Comparison of ENCODE assay signal across 8 cellular contexts in genomic region chr3:69425249-69425648, GRCh38. TPM values are rescaled to one million over a fixed set of nuclear protein-coding genes. Genes with fewer than 3 reads are reported as not detected.
DNase-seq lines count a peak whose midpoint lies in the region; ATAC-seq, FAIRE-seq and TF ChIP-seq lines count a peak whose summit lies in the region.

No MANE protein-coding gene starts in this region.

- POLR2A ChIA-PET in SK-N-SH (lab: Yijun Ruan, JAX), result no interaction called here

- 10% methylated on average over 4 of the region's 4 CpGs for whole genome bisulfite sequencing in SK-N-SH (ENCODE audit: low lambda C conversion rate)
- WGBS in pancreas, 2 donors, result 43 to 44% methylated on average over 4 of the region's 4 CpGs

- DNase-seq in SK-N-SH (peak; percentile 29), erythroblast (lab: John Stamatoyannopoulos, UW) (peak; percentile 11 to 22), pancreas (no peak), omental fat pad (ENCODE audit: low spot score) (no peak), NCI-H128 (lab: John Stamatoyannopoulos, UW; ENCODE audit: unreplicated experiment) (no peak)

- no peaks in the 10 kb centered on the region for H3K27me3 ChIP-seq in SK-N-SH (ENCODE audit: insufficient read depth)
- H3K27me3 ChIP-seq in pancreas, result no peaks in the 10 kb centered on the region

- H3K9me3 ChIP-seq in SK-N-SH (no peaks in the 10 kb centered on the region), pancreas (no peaks in the 10 kb centered on the region)

- CTCF ChIA-PET in SK-N-SH (lab: Yijun Ruan, JAX), result interaction anchor here (0.9 to 8.4 kb wide), 22 partner anchors 8 to 307 kb away, joined by 3 to 88 read pairs (median 6); partner anchors contain the start of gene FRMD4B

- H3K4me3 ChIP-seq in SK-N-SH (ENCODE audit: low read depth in 2 of 2, low read length in 1 of 2) (no peak overlapping the region), pancreas (no peak overlapping the region)

- FAIRE-seq in pancreas (lab: Jason Lieb, UNC), result no peak

- no peak for TF ChIP-seq POLR2A in erythroblast (IDR thresholded peaks at IDR 0.05; ENCODE audit: low read length)

- intact Hi-C loops in pancreas (cut with DNase I), result no loop called here

- no peak overlapping the region for H3K4me2 ChIP-seq in SK-N-SH

- H3K27ac ChIP-seq in C4-2B (no peak overlapping the region), SK-N-SH (ENCODE audit: low read depth in 2 of 2, low read length in 1 of 2) (no peak overlapping the region), pancreas (no peak overlapping the region)

- peak; percentile 81 for TF ChIP-seq RAD21 in SK-N-SH (IDR thresholded peaks at IDR 0.05; ENCODE audit: low read length)

- H3K4me1 ChIP-seq in SK-N-SH (ENCODE audit: control insufficient read depth in 1 of 2, insufficient read depth in 2 of 2, low read depth in 1 of 2, low read length in 1 of 2) (peaks cover 12 to 23% of the 10 kb centered on the region in 2 experiments; a peak in 3 of 4 replicates), pancreas (no peaks in the 10 kb centered on the region)

- H3K9me2 ChIP-seq in SK-N-SH, result no peaks in the 10 kb centered on the region

- TF ChIP-seq CTCF in C4-2B (conservative IDR thresholded peaks at IDR 0.05) (peak; percentile 70), SK-N-SH (IDR thresholded peaks at IDR 0.05) (peak; percentile 82), pancreas (IDR thresholded peaks at IDR 0.05) (peak in 1 of 4 donors; percentile 18), omental fat pad (IDR thresholded peaks at IDR 0.05) (no peak)

- H4K20me1 ChIP-seq in SK-N-SH (ENCODE audit: insufficient read depth), result no peaks in the 10 kb centered on the region

- H3K9ac ChIP-seq in SK-N-SH, result no peak overlapping the region

- peaks cover 31% of the 10 kb centered on the region for H3F3A ChIP-seq in SK-N-SH (replicated peaks; ENCODE audit: insufficient read depth)

- no peak overlapping the region for H2AFZ ChIP-seq in SK-N-SH (ENCODE audit: low read depth)

- no peaks in the 10 kb centered on the region for H3K79me2 ChIP-seq in SK-N-SH (ENCODE audit: insufficient read depth)

- ATAC-seq in GM18867 (IDR thresholded peaks at IDR 0.05; ENCODE audit: unreplicated experiment) (peak; percentile 89), HG03103 (IDR thresholded peaks at IDR 0.05; ENCODE audit: low read depth, unreplicated experiment) (peak; percentile 92), pancreas (peak in 3 of 4 donors; percentile 59 to 67 (median 65)), omental fat pad (ENCODE audit: low FRiP score) (no peak)

- H3K36me3 ChIP-seq in SK-N-SH (replicated peaks in 1 of 2; ENCODE audit: control insufficient read depth in 1 of 2, insufficient read depth in 2 of 2, low read length in 1 of 2) (no peaks in the 10 kb centered on the region), pancreas (no peaks in the 10 kb centered on the region)

- TF ChIP-seq EP300 in SK-N-SH (IDR thresholded peaks at IDR 0.05; ENCODE audit: borderline replicate concordance in 1 of 2, low read depth in 1 of 2, low read length in 1 of 2), result no peak

TF ChIP-seq in SK-N-SH, 30 proteins besides CTCF, POLR2A, EP300 and RAD21:
- TF ChIP-seq TEAD4 (IDR thresholded peaks at IDR 0.05; ENCODE audit: borderline replicate concordance, insufficient read depth) (no peak), SMC3 (IDR thresholded peaks at IDR 0.05; ENCODE audit: low read depth, low read length) (peak; percentile 53)

RNA-seq across cellular contexts. Expression of gene FRMD4B, which starts 39.4 kb away (rescaled TPM):
- polyA plus RNA-seq in SK-N-SH (2012; rRNA removed), result 0.53 and 0.91 TPM in 2 replicates
- polyA plus RNA-seq in SK-N-SH (2012; cell fraction: cytosol; rRNA removed), result 0.50 and 0.60 TPM in 2 replicates
- polyA plus RNA-seq in SK-N-SH (2012; cell fraction: nucleus; rRNA removed), result 0.82 and 0.85 TPM in 2 replicates
- total RNA-seq in pancreas, result 10 to 100 TPM in 2 of 6 donors, 1 to 10 TPM in 4; 4.9 to 20.0 (median 9.3) TPM
- polyA plus RNA-seq in pancreas, result 1 to 10 TPM; 5.2 to 6.0 TPM
- 10 to 100 TPM; 39.5 to 71.0 (median 56.0) TPM for total RNA-seq in omental fat pad

Comparison
In these comparisons a context has a peak if more than half of its experiments do, and no peak if none do; other contexts are left out.
1. CTCF ChIP-seq: peak in C4-2B (single experiment) and SK-N-SH (single experiment); none in omental fat pad (0 of 3).
2. DNase-seq: peak in SK-N-SH (single experiment) and erythroblast (2 of 2); none in pancreas (0 of 6), omental fat pad (single experiment) and NCI-H128 (single experiment).